16 cellular contexts compared by ENCODE assay signal in genomic region chr20:52279667-52280180, GRCh38.
"Had no signal": no experiment of that assay in that cellular context is flagged by ENCODE, and none has a peak within 500 bp of the region (broad histone marks: within the 10 kb centered on the region; RNA-seq: fewer than 3 reads in every experiment).

No MANE protein-coding gene starts in this region.

- ATAC-seq: activated CD4-positive, alpha-beta T cell treated with anti-CD3 and anti-CD28 coated beads for 36 hours; left ventricle myocardium superior; naive thymus-derived CD8-positive, alpha-beta T cell; pancreas; stimulated activated effector memory CD8-positive, alpha-beta T cell treated with anti-CD3 and anti-CD28 coated beads, Interleukin-12 subunit alpha, Interleukin-12 subunit beta, amount 100 ng/mL, for 72 hours had no signal

- H3K27ac ChIP-seq: pancreas, sigmoid colon, thyroid gland, WERI-Rb-1 had no signal

- H3K4me1 ChIP-seq: pancreas, thyroid gland had no signal

- DNase-seq: activated CD4-positive, alpha-beta T cell treated with anti-CD3 and anti-CD28 coated beads for 36 hours; activated CD8-positive, alpha-beta memory T cell treated with anti-CD3 and anti-CD28 coated beads for 24 hours; activated naive CD4-positive, alpha-beta T cell; activated naive CD8-positive, alpha-beta T cell treated with anti-CD3 and anti-CD28 coated beads, Interleukin-2, amount 10 ng/mL, durations not matched to agents 7 days and 5 days; anterior cingulate cortex; endodermal cell; glutamatergic neuron; kidney glomerular epithelial cell; left ventricle myocardium superior; naive thymus-derived CD8-positive, alpha-beta T cell; pancreas; sigmoid colon; stimulated activated CD4-positive, alpha-beta T cell treated with anti-CD3 and anti-CD28 coated beads, Interleukin-12 subunit alpha, Interleukin-12 subunit beta, amount 100 ng/mL, for 4 hours; thyroid gland; WERI-Rb-1 had no signal

- H3K27me3 ChIP-seq: sigmoid colon, thyroid gland had no signal

- H3K4me3 ChIP-seq: pancreas, sigmoid colon, thyroid gland had no signal

- H3K36me3 ChIP-seq: pancreas, sigmoid colon, thyroid gland, WERI-Rb-1 had no signal

- H3K9me3 ChIP-seq: pancreas, sigmoid colon, thyroid gland had no signal
